Comparison of ENCODE assay signal across 18 cellular contexts in the genomic region with DNA sequence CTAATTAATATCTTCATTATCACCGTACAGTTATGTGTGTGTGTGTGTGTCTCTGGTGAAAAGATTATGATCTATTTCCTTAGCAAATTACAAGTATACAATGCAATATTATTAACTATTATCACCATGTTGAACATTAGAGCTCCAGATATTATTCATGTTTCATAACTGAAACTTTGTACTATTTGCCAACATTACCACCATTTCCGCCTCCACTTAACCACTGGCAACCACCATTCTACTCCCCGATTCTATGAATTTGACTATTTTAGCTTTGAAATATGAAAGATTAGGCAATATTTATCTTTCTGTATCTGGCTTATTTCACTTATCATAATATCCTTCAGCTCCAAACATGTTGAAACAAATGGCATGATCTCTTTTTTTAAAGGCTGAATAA.
"Had no signal": no experiment of that assay in that cellular context is flagged by ENCODE, and none has a peak within 500 bp of the region (broad histone marks: within the 10 kb centered on the region; RNA-seq: fewer than 3 reads in every experiment).

No MANE protein-coding gene starts in this region.

- DNase-seq: KBM-7, MV-4-11, NCI-H1048, NCI-H1105, NCI-H1436 treated with DMSO at 0.1 percent for 48 hours, NCI-H1694, NCI-H187 treated with DMSO at 0.1 percent for 48 hours, NCI-H2029 treated with DMSO at 0.1 percent for 48 hours, NCI-H2171 treated with DMSO at 0.1 percent for 48 hours, NCI-H345, NCI-H446 treated with DMSO at 0.1 percent for 48 hours, NCI-H524, NCI-H526 treated with DMSO at 0.1 percent for 48 hours, PC-3, SHP77, SK-N-SH, SW 1271, T-cell had no signal

- H3K36me3 Mint-ChIP-seq: T-cell had no signal

- H3K27me3 Mint-ChIP-seq: T-cell had no signal

- H3K4me1 Mint-ChIP-seq: T-cell had no signal

- H3K4me3 Mint-ChIP-seq: T-cell had no signal

- ATAC-seq: PC-3, T-cell had no signal

- H3K27ac Mint-ChIP-seq: T-cell had no signal
